In the genomic region with DNA sequence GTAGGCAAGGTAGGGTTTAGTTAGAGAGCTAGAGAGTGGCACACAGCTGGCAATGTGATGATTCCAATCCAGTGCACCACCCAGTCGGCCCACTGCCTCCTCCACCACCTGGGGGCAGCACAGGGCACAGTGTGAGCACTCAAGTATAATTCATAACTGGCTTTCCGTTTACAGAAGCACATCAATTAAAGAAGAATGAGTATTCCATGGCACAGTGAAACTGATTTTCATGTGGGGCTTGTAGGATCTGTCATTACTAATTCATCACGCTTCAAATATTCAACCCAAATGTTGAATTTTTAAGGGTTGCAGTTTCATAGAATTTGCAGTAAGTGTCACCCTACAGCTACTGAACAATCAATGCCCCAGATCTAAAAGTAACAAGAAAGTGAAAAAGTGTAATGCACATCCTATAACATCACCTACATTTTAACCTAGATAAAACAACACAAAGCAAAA, we compare ENCODE assay signal across 8 cellular contexts.
DNase-seq lines count a peak whose midpoint lies in the region; ATAC-seq and TF ChIP-seq lines count a peak whose summit lies in the region.

No MANE protein-coding gene starts in this region.

- no peak overlapping the region for H3K27ac Mint-ChIP-seq in activated naive CD8-positive, alpha-beta T cell treated with anti-CD3 and anti-CD28 coated beads, Interleukin-2, amount 10 ng/mL, durations not matched to agents 7 days and 5 days

- peaks cover 17% of the 10 kb centered on the region for H3K27me3 Mint-ChIP-seq in activated naive CD8-positive, alpha-beta T cell treated with anti-CD3 and anti-CD28 coated beads, Interleukin-2, amount 10 ng/mL, durations not matched to agents 7 days and 5 days

- H3K79me2 ChIP-seq in SU-DHL-6 (ENCODE audit: insufficient read depth, low read length) = no peaks in the 10 kb centered on the region

- H3K27ac ChIP-seq in SU-DHL-6 (ENCODE audit: low read depth, low read length) = no peak overlapping the region

- H3K27me3 ChIP-seq in SU-DHL-6 (ENCODE audit: low read length) = no peaks in the 10 kb centered on the region

- no peak overlapping the region for H3K9ac ChIP-seq in SU-DHL-6 (ENCODE audit: low read length)

- H3K36me3 Mint-ChIP-seq in activated naive CD8-positive, alpha-beta T cell treated with anti-CD3 and anti-CD28 coated beads, Interleukin-2, amount 10 ng/mL, durations not matched to agents 7 days and 5 days = peaks cover 2% of the 10 kb centered on the region

- intact Hi-C loops in left ventricle myocardium superior (cut with micrococcal nuclease) (loop anchor here (2.0 to 5.0 kb wide), 2 partner anchors 148 to 216 kb away; a partner anchor contains a TSS), sciatic nerve (cut with DNase I) (loop anchor here (5.0 to 10.0 kb wide), 2 partner anchors 150 to 213 kb away; a partner anchor contains a TSS)

- no peak overlapping the region for H3K4me2 ChIP-seq in SU-DHL-6 (ENCODE audit: low read depth, low read length, poor library complexity, severe bottlenecking)

- H3K4me3 ChIP-seq in LNCaP clone FGC (ENCODE audit: low read depth, low read length) (no peak overlapping the region), SU-DHL-6 (ENCODE audit: insufficient read depth, low read length, poor library complexity, severe bottlenecking) (no peak overlapping the region)

- H3K4me1 Mint-ChIP-seq in activated naive CD8-positive, alpha-beta T cell treated with anti-CD3 and anti-CD28 coated beads, Interleukin-2, amount 10 ng/mL, durations not matched to agents 7 days and 5 days = peaks cover 15% of the 10 kb centered on the region

- no peaks in the 10 kb centered on the region for H3K9me3 ChIP-seq in SU-DHL-6 (ENCODE audit: insufficient read depth, low read length)

- TF ChIP-seq CTCF in LNCaP clone FGC (IDR thresholded peaks at IDR 0.05; ENCODE audit: control insufficient read depth, extremely low read depth, insufficient read depth) (peak; percentile 96), SU-DHL-6 (IDR thresholded peaks at IDR 0.05; ENCODE audit: insufficient read depth, low read length, poor library complexity, severe bottlenecking) (peak; percentile 89)

- H3K36me3 ChIP-seq in SU-DHL-6 (ENCODE audit: low read length) = no peaks in the 10 kb centered on the region

- peak; percentile 89 for ATAC-seq in activated naive CD8-positive, alpha-beta T cell treated with anti-CD3 and anti-CD28 coated beads, Interleukin-2, amount 10 ng/mL, durations not matched to agents 7 days and 5 days (ENCODE audit: low read depth)
- ATAC-seq in left ventricle myocardium superior (peak; percentile 90), sciatic nerve (peak; percentile 78)

- POLR2A ChIA-PET in activated naive CD8-positive, alpha-beta T cell treated with anti-CD3 and anti-CD28 coated beads, Interleukin-2, amount 10 ng/mL, durations not matched to agents 7 days and 5 days (lab: Charles Lee) = interaction anchor here (1.1 to 2.9 kb wide), 4 partner anchors 150 to 356 kb away, joined by 3 to 21 read pairs (median 3); a partner anchor contains a TSS

- H2AFZ ChIP-seq in SU-DHL-6 (ENCODE audit: low read depth, low read length, severe bottlenecking) = no peak overlapping the region

- H4K20me1 ChIP-seq in SU-DHL-6 (ENCODE audit: low read depth, low read length) = no peaks in the 10 kb centered on the region

- no peaks in the 10 kb centered on the region for H3K9me3 Mint-ChIP-seq in activated naive CD8-positive, alpha-beta T cell treated with anti-CD3 and anti-CD28 coated beads, Interleukin-2, amount 10 ng/mL, durations not matched to agents 7 days and 5 days

- no peaks in the 10 kb centered on the region for H3F3A ChIP-seq in SU-DHL-6 (ENCODE audit: insufficient read depth)

- no peaks in the 10 kb centered on the region for H3K9me2 ChIP-seq in SU-DHL-6 (replicated peaks; ENCODE audit: insufficient read depth, low read length)

- H3K4me3 Mint-ChIP-seq in activated naive CD8-positive, alpha-beta T cell treated with anti-CD3 and anti-CD28 coated beads, Interleukin-2, amount 10 ng/mL, durations not matched to agents 7 days and 5 days = peak overlapping the region; percentile 21

- DNase-seq in GM03348 (ENCODE audit: low spot score) (peak; percentile 74), H4 (ENCODE audit: low spot score) (peak; percentile 63), LNCaP clone FGC (ENCODE audit: low read depth) (peak; percentile 13), left ventricle myocardium superior (peak; percentile 85), sciatic nerve (ENCODE audit: low spot score) (peak; percentile 87), MV-4-11 (lab: John Stamatoyannopoulos, UW) (no peak)
- peak; percentile 83 for DNase-seq in activated naive CD8-positive, alpha-beta T cell treated with anti-CD3 and anti-CD28 coated beads, Interleukin-2, amount 10 ng/mL, durations not matched to agents 7 days and 5 days
